ENCODE assay signal across 8 cellular contexts in the genomic region with DNA sequence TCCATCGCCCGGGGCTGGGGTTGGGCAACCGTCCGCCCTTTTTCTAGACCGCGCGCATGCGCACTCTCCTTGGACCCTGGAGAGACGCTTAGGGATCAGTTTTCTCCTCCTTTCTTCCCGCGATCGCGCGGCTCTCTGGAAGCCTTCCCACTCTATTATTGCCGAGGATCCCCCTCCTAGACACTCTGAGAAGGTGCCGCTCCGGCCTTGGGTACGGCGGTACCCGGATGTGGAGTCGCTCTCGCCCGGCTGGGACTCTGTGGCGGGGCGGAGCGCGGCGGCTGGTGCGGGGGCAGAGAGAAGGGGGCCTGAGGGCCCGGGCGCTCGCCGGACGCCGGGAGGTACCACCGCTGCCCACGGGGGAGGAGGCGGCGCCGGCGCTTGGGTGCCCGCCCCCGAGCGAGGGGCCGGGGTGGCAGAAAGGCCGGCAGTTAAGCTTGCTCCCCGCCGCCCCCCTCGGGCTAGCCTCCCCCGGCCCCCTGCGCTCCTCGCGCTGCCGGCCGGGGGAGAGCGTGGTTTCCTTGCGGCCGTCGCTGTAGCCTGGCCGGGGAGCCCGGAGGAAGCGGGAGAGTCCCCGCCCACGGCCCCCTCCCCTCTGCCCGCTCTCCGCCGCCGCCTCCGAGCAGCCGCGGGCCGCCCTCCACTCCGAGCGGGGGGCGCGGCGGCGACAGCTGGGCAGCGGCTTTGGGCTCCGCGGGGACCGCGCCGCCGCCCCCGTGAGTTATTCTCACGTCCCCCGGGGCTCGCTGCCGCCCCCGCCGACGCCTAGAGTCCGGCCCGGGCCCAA. TPM values are rescaled to one million over a fixed set of nuclear protein-coding genes. Genes with fewer than 3 reads are reported as not detected.
A peak's percentile ranks its signal among the peaks of the same experiment; 100 is the strongest.
DNase-seq lines count a peak whose midpoint lies in the region; ATAC-seq, FAIRE-seq and TF ChIP-seq lines count a peak whose summit lies in the region.

A gene (plus strand): TSS at position 69 of the 787 bp plus-strand sequence. CDS start 792 bp downstream, outside the sequence.

- H3K4me2 ChIP-seq in HepG2 (ENCODE audit: low read depth, low read length), result peak within 1 kb of the TSS; percentile 94

- under 1% methylated on average over 26 of the region's 95 CpGs for WGBS in HepG2 (ENCODE audit: low lambda C conversion rate)

- POLR2A ChIA-PET in activated B cell treated with CpG ODN at 0.5 μM for 24 hours (lab: Charles Lee), result interaction anchor here (0.6 to 4.1 kb wide), 13 partner anchors 9 to 629 kb away, joined by 3 to 44 read pairs (median 6); a partner anchor contains a TSS
- POLR2A ChIA-PET in HepG2 (lab: Yijun Ruan, JAX), result interaction anchor here (0.6 to 2.3 kb wide), 21 partner anchors 8 to 143 kb away, joined by 3 to 17 read pairs (median 5); a partner anchor contains a TSS

- peak within 1 kb of the TSS; percentile 91 for H3K9ac ChIP-seq in HepG2 (ENCODE audit: insufficient read depth, low read depth, low read length)

- TF ChIP-seq EP300 in HepG2 (IDR thresholded peaks at IDR 0.05; ENCODE audit: low read depth in 2 of 2, low read length in 2 of 2) (no peak), HepG2 (CRISPR knock-in tag; IDR thresholded peaks at IDR 0.05; ENCODE audit: borderline replicate concordance) (no peak)

- H3K4me1 Mint-ChIP-seq in activated B cell treated with CpG ODN at 0.5 μM for 24 hours, result peaks cover 24% of the 10 kb centered on the region
- H3K4me1 Mint-ChIP-seq in dendritic cell treated with granulocyte-macrophage colony-stimulating factor and Interleukin-4, amounts not matched to agents 40 ng/mL and 50 ng/mL, for 4 days (ENCODE audit: low read depth), result peaks cover 25% of the 10 kb centered on the region

- intact Hi-C loops in activated B cell treated with CpG ODN at 0.5 μM for 24 hours (cut with micrococcal nuclease), result loop anchor here (1.0 to 10.0 kb wide), 7 partner anchors 37 to 1194 kb away; a partner anchor contains a TSS
- intact Hi-C loops in dendritic cell treated with granulocyte-macrophage colony-stimulating factor and Interleukin-4, amounts not matched to agents 40 ng/mL and 50 ng/mL, for 4 days (cut with micrococcal nuclease), result loop anchor here (1.0 to 2.0 kb wide), 2 partner anchors 37 to 140 kb away; a partner anchor contains a TSS
- intact Hi-C loops in HepG2 (cut with micrococcal nuclease; ENCODE audit: unreplicated experiment), result loop anchor here (2.0 to 5.0 kb wide), 4 partner anchors 36 to 129 kb away; a partner anchor contains a TSS

- no peaks in the 10 kb centered on the region; a peak in 1 of 5 replicates for H3K36me3 ChIP-seq in HepG2 (replicated peaks in 1 of 2; ENCODE audit: control insufficient read depth in 1 of 2, insufficient read depth in 2 of 2, low read length in 2 of 2)

- H3K27ac Mint-ChIP-seq in activated B cell treated with CpG ODN at 0.5 μM for 24 hours, result peak within 1 kb of the TSS; percentile 97
- H3K27ac Mint-ChIP-seq in dendritic cell treated with granulocyte-macrophage colony-stimulating factor and Interleukin-4, amounts not matched to agents 40 ng/mL and 50 ng/mL, for 4 days, result peak within 1 kb of the TSS; percentile 94

- peaks cover 16% of the 10 kb centered on the region for H4K20me1 ChIP-seq in HepG2 (ENCODE audit: insufficient read depth, low read length)

- H3K79me2 ChIP-seq in HepG2 (ENCODE audit: insufficient read depth, low read length), result peaks cover 45% of the 10 kb centered on the region

- H3K27me3 Mint-ChIP-seq in activated B cell treated with CpG ODN at 0.5 μM for 24 hours, result no peaks in the 10 kb centered on the region
- H3K27me3 Mint-ChIP-seq in dendritic cell treated with granulocyte-macrophage colony-stimulating factor and Interleukin-4, amounts not matched to agents 40 ng/mL and 50 ng/mL, for 4 days, result no peaks in the 10 kb centered on the region

- DNase-seq in A172 (ENCODE audit: low spot score) (no peak), NCI-H2029 (lab: John Stamatoyannopoulos, UW) (peak; percentile 89), activated B cell treated with CpG ODN at 0.5 μM for 24 hours (peak; percentile 99), HepG2 (ENCODE audit: low spot score) (no peak)
- DNase-seq in stimulated activated CD4-positive, alpha-beta T cell treated with anti-CD3 and anti-CD28 coated beads, TNF-alpha, amount 100 ng/mL, for 48 hours (ENCODE audit: low read depth in 3 of 3), result peak in 2 of 3 donors; percentile 37 to 97

- H3K36me3 Mint-ChIP-seq in activated B cell treated with CpG ODN at 0.5 μM for 24 hours (ENCODE audit: low read depth), result peaks cover 2% of the 10 kb centered on the region
- peaks cover 10% of the 10 kb centered on the region for H3K36me3 Mint-ChIP-seq in dendritic cell treated with granulocyte-macrophage colony-stimulating factor and Interleukin-4, amounts not matched to agents 40 ng/mL and 50 ng/mL, for 4 days (ENCODE audit: low read depth)

- TF ChIP-seq CTCF in activated B cell treated with CpG ODN at 0.5 μM for 24 hours (IDR thresholded peaks at IDR 0.05), result no peak
- no peak for TF ChIP-seq CTCF in HepG2 (CRISPR knock-in tag; IDR thresholded peaks at IDR 0.05)

- peak within 1 kb of the TSS; percentile 93 to 98 (median 94) for H3K4me3 ChIP-seq in HepG2 (replicated peaks in 1 of 3; ENCODE audit: insufficient read depth in 1 of 3, low read depth in 2 of 3, low read length in 3 of 3)

- H2AFZ ChIP-seq in HepG2 (ENCODE audit: low read length), result peak within 1 kb of the TSS; percentile 87

- TF ChIP-seq RAD21 in HepG2 (CRISPR knock-in tag; IDR thresholded peaks at IDR 0.05), result no peak

- in situ Hi-C loops in HepG2 (cut with HindIII; ENCODE audit: extremely low pct_ligation_motif_present, low pct_unique_long_range_greater_than_20kb), result no loop called here

- H3K4me3 Mint-ChIP-seq in activated B cell treated with CpG ODN at 0.5 μM for 24 hours, result peak within 1 kb of the TSS; percentile 97
- H3K4me3 Mint-ChIP-seq in dendritic cell treated with granulocyte-macrophage colony-stimulating factor and Interleukin-4, amounts not matched to agents 40 ng/mL and 50 ng/mL, for 4 days, result peak within 1 kb of the TSS; percentile 91

- no peaks in the 10 kb centered on the region for H3K27me3 ChIP-seq in HepG2 (ENCODE audit: control insufficient read depth in 1 of 2, insufficient read depth in 2 of 2, low read length in 2 of 2)

- TF ChIP-seq POLR2A in GM18505 (IDR thresholded peaks at IDR 0.05; ENCODE audit: borderline replicate concordance, extremely low read depth, insufficient read depth, insufficient read length), result peak; percentile 66
- TF ChIP-seq POLR2A in HepG2 (IDR thresholded peaks at IDR 0.05; ENCODE audit: insufficient read depth in 1 of 2, low read depth in 2 of 2, low read length in 2 of 2), result peak; percentile 55 to 70

- no TSS peak for BruUV-seq in HepG2 (replicated peaks; lab: Mats Ljungman, UMichigan)

- H3K9me3 ChIP-seq in HepG2 (ENCODE audit: low read length), result no peaks in the 10 kb centered on the region

- CTCF ChIA-PET in activated B cell treated with CpG ODN at 0.5 μM for 24 hours (lab: Charles Lee) (interaction anchor here (1.3 kb wide), 1 partner anchor 141 kb away, joined by 4 read pairs; a partner anchor contains a TSS), HepG2 (lab: Yijun Ruan, JAX; ENCODE audit: low intra/inter-chr PET ratio, low total read pairs) (no interaction called here)

- H3K9me3 Mint-ChIP-seq in activated B cell treated with CpG ODN at 0.5 μM for 24 hours, result no peaks in the 10 kb centered on the region
- peaks cover 11% of the 10 kb centered on the region for H3K9me3 Mint-ChIP-seq in dendritic cell treated with granulocyte-macrophage colony-stimulating factor and Interleukin-4, amounts not matched to agents 40 ng/mL and 50 ng/mL, for 4 days

- FAIRE-seq in HepG2 (lab: Jason Lieb, UNC), result no peak

- ATAC-seq in GM18505 (IDR thresholded peaks at IDR 0.05; ENCODE audit: unreplicated experiment) (peak; percentile 66), HG02885 (IDR thresholded peaks at IDR 0.05; ENCODE audit: poor library complexity, unreplicated experiment) (peak; percentile 68), activated B cell treated with CpG ODN at 0.5 μM for 24 hours (ENCODE audit: low read depth) (peak; percentile 71), HepG2 (peak; percentile 86)

- H3K27ac ChIP-seq in HepG2 (ENCODE audit: extremely low read length, insufficient read depth, low read length), result peak within 1 kb of the TSS; percentile 97

- peaks cover 47% of the 10 kb centered on the region for H3K4me1 ChIP-seq in HepG2 (ENCODE audit: insufficient read depth, low read length)

RNA-seq across cellular contexts. Expression of the gene that starts here (rescaled TPM):
- 69.9 and 78.9 TPM in 2 replicates for total RNA-seq in A172 (2014; rRNA removed; shearing (Covaris generic))
- total RNA-seq in activated B cell treated with CpG ODN at 0.5 μM for 24 hours (21.6 and 22.6 TPM in 2 replicates), HepG2 (2016; rRNA removed; fragmentation: Illumina TruSeq; extraction: Trizol) (47.0 and 60.6 TPM in 2 replicates)
- total RNA-seq in HepG2 (2016; cell fraction: cytosol; rRNA removed; fragmentation: Illumina TruSeq; extraction: Trizol; ENCODE audit: low read depth), result 80.8 and 93.1 TPM in 2 replicates
- 46.0 and 57.6 TPM in 2 replicates for total RNA-seq in HepG2 (2016; cell fraction: insoluble cytoplasmic fraction; rRNA removed; fragmentation: Illumina TruSeq; extraction: Trizol)
- 44.7 and 51.6 TPM in 2 replicates for total RNA-seq in HepG2 (2016; cell fraction: membrane; rRNA removed; fragmentation: Illumina TruSeq; extraction: Trizol)
- total RNA-seq in HepG2 (2016; cell fraction: nucleus; rRNA removed; fragmentation: Illumina TruSeq; extraction: Trizol), result 36.7 and 42.3 TPM in 2 replicates
- 11.2 and 12.0 TPM in 2 replicates for polyA plus RNA-seq in HepG2 (2011; rRNA removed)
- polyA plus RNA-seq in HepG2 (2011; cell fraction: cytosol; rRNA removed), result 5.4 and 8.8 TPM in 2 replicates
- 9.9 and 12.0 TPM in 2 replicates for polyA plus RNA-seq in HepG2 (2011; cell fraction: nucleus; rRNA removed)
- polyA plus RNA-seq in HepG2 (2012), result 20.7 and 21.4 TPM in 2 replicates
- polyA plus RNA-seq in HepG2 (2016; cell fraction: cytosol; fragmentation: Illumina TruSeq; extraction: Trizol; ENCODE audit: low read depth), result 0.28 and 0.44 TPM in 2 replicates
- polyA plus RNA-seq in HepG2 (2016; cell fraction: insoluble cytoplasmic fraction; fragmentation: Illumina TruSeq; extraction: Trizol; ENCODE audit: low read depth), result 19.5 and 21.8 TPM in 2 replicates
- polyA plus RNA-seq in HepG2 (2016; cell fraction: membrane; fragmentation: Illumina TruSeq; extraction: Trizol; ENCODE audit: low read depth), result 1.3 and 1.8 TPM in 2 replicates
- polyA plus RNA-seq in HepG2 (2016; cell fraction: nucleus; fragmentation: Illumina TruSeq; extraction: Trizol; ENCODE audit: insufficient read depth, low read depth), result 24.5 and 25.6 TPM in 2 replicates
- polyA minus RNA-seq in HepG2 (2011; rRNA and poly(A)+ RNA removed; ENCODE audit: low replicate concordance), result 35.2 and 42.4 TPM in 2 replicates
- 48.0 and 55.6 TPM in 2 replicates for polyA minus RNA-seq in HepG2 (2011; cell fraction: cytosol; rRNA and poly(A)+ RNA removed)
- 44.7 and 56.6 TPM in 2 replicates for polyA minus RNA-seq in HepG2 (2011; cell fraction: nucleus; rRNA and poly(A)+ RNA removed)

Comparison
In these comparisons a context has a peak if more than half of its experiments do, and no peak if none do; other contexts are left out.
1. DNase-seq: peak in NCI-H2029 (single experiment), activated B cell treated with CpG ODN at 0.5 μM for 24 hours (single experiment) and stimulated activated CD4-positive, alpha-beta T cell treated with anti-CD3 and anti-CD28 coated beads, TNF-alpha, amount 100 ng/mL, for 48 hours (2 of 3); none in A172 (single experiment) and HepG2 (single experiment).
2. Peak in every context shown above with its lines, with median percentiles within 50 percentile points of each other: ATAC-seq.